In the genomic region with DNA sequence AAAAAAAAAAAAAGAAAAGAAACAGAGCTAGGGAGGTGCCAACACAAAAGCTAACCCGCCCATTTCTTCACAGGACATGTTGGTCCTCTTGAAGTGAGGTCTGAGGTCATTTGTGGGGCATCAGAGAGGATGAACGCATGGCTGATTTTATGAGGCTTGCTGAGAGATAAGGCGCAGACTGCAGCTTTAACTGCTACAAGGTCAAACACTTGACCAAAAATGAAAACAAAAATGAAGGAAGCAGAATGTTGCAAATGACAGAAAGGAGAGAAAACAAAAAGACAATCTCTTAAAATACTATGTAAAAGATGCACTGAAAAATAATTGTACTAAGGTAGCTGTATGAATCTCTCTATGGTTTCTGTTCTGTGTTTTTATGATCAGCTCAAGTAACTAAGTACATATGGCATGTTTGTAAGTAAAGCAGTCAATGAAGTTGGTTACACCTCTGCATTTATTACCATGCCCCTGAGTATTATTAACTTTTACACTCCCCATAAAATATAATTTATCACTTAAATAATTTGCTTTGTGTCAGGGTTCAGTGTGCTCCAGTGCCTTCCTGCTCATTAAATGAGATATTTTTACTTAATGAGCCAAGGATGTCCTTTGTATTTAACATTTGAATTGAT, we compare ENCODE assay signal across 18 cellular contexts.
A peak's percentile ranks its signal among the peaks of the same experiment; 100 is the strongest.
DNase-seq lines count a peak whose midpoint lies in the region; ATAC-seq and TF ChIP-seq lines count a peak whose summit lies in the region.
"Had no signal": no experiment of that assay in that cellular context is flagged by ENCODE, and none has a peak within 500 bp of the region (broad histone marks: within the 10 kb centered on the region; RNA-seq: fewer than 3 reads in every experiment).

No MANE protein-coding gene starts in this region.

- H3K9me3 Mint-ChIP-seq in type B pancreatic cell, result no peaks in the 10 kb centered on the region
- H3K9me3 Mint-ChIP-seq: activated naive CD4-positive, alpha-beta T cell treated with anti-CD3 and anti-CD28 coated beads, Interleukin-2, amount 50 U/mL, for 24 hours; effector memory CD8-positive, alpha-beta T cell had no signal

- WGBS in lower leg skin, 2 donors, result 62 to 63% methylated on average over 3 of the region's 3 CpGs

- no peaks in the 10 kb centered on the region for H3K36me3 Mint-ChIP-seq in type B pancreatic cell
- H3K36me3 Mint-ChIP-seq: activated naive CD4-positive, alpha-beta T cell treated with anti-CD3 and anti-CD28 coated beads, Interleukin-2, amount 50 U/mL, for 24 hours had no signal

- TF ChIP-seq POLR2A in lower leg skin (IDR thresholded peaks at IDR 0.05), result no peak

- intact Hi-C loops in lower leg skin (cut with DNase I; ENCODE audit: low total_unique reads), result no loop called here

- ATAC-seq in GM21367 (IDR thresholded peaks at IDR 0.05; ENCODE audit: unreplicated experiment), result no peak
- ATAC-seq: effector memory CD8-positive, alpha-beta T cell; foreskin keratinocyte; HepG2 had no signal

- no peak overlapping the region for H3K27ac Mint-ChIP-seq in type B pancreatic cell
- H3K27ac Mint-ChIP-seq: activated naive CD4-positive, alpha-beta T cell treated with anti-CD3 and anti-CD28 coated beads, Interleukin-2, amount 50 U/mL, for 24 hours; effector memory CD8-positive, alpha-beta T cell had no signal

- peak; percentile 81 for DNase-seq in A172 (ENCODE audit: low spot score)
- peak; percentile 57 for DNase-seq in H4 (ENCODE audit: low spot score)
- DNase-seq in NCI-H510A treated with DMSO at 0.1 percent for 48 hours (lab: John Stamatoyannopoulos, UW), result peak; percentile 74
- DNase-seq in fibroblast of villous mesenchyme (ENCODE audit: low read depth), result peak; percentile 82
- no peak for DNase-seq in NK-92 treated with Interleukin-12 subunit alpha and Interleukin-12 subunit beta, amount 100 ng/mL, for 24 hours (lab: John Stamatoyannopoulos, UW)
- DNase-seq in type B pancreatic cell (ENCODE audit: extremely low spot score, unreplicated experiment), result no peak
- no peak for DNase-seq in lower leg skin (ENCODE audit: low spot score in 2 of 2)
- DNase-seq: activated CD4-positive, CD25-positive, alpha-beta regulatory T cell treated with anti-CD3 and anti-CD28 coated beads, Interleukin-2, amount 50 U/mL, for 72 hours; activated CD8-positive, alpha-beta memory T cell treated with anti-CD3 and anti-CD28 coated beads, Interleukin-2, amount 50 U/mL, for 48 hours; effector memory CD8-positive, alpha-beta T cell; foreskin keratinocyte; midbrain; pancreas; stimulated activated CD4-positive, alpha-beta T cell treated with anti-CD3 and anti-CD28 coated beads, Interleukin-12 subunit alpha, Interleukin-12 subunit beta, amount 100 ng/mL, for 4 hours had no signal

- no peak for TF ChIP-seq CTCF in fibroblast of villous mesenchyme (IDR thresholded peaks at IDR 0.05; ENCODE audit: insufficient read depth, low read depth, low read length)
- no peak for TF ChIP-seq CTCF in type B pancreatic cell (conservative IDR thresholded peaks at IDR 0.05)
- no peak for TF ChIP-seq CTCF in lower leg skin (IDR thresholded peaks at IDR 0.05)

- H3K4me1 Mint-ChIP-seq in type B pancreatic cell (ENCODE audit: unreplicated experiment), result peaks cover 7% of the 10 kb centered on the region
- H3K4me1 Mint-ChIP-seq: activated naive CD4-positive, alpha-beta T cell treated with anti-CD3 and anti-CD28 coated beads, Interleukin-2, amount 50 U/mL, for 24 hours had no signal

- H3K4me3 ChIP-seq in fibroblast of villous mesenchyme (ENCODE audit: low read depth, low read length), result no peak overlapping the region
- no peak overlapping the region for H3K4me3 ChIP-seq in lower leg skin (ENCODE audit: low read depth, poor library complexity, severe bottlenecking)
- H3K4me3 ChIP-seq: cardiac muscle cell, pancreas had no signal

- H3K27me3 Mint-ChIP-seq in type B pancreatic cell, result no peaks in the 10 kb centered on the region

- H3K4me3 Mint-ChIP-seq in type B pancreatic cell, result no peak overlapping the region
- H3K4me3 Mint-ChIP-seq: activated naive CD4-positive, alpha-beta T cell treated with anti-CD3 and anti-CD28 coated beads, Interleukin-2, amount 50 U/mL, for 24 hours; effector memory CD8-positive, alpha-beta T cell had no signal

Comparison
In these comparisons a context has a peak if more than half of its experiments do, and no peak if none do; other contexts are left out.
1. DNase-seq: peak in A172 (single experiment), H4 (single experiment), NCI-H510A treated with DMSO at 0.1 percent for 48 hours (single experiment) and fibroblast of villous mesenchyme (single experiment); none in NK-92 treated with Interleukin-12 subunit alpha and Interleukin-12 subunit beta, amount 100 ng/mL, for 24 hours (single experiment), type B pancreatic cell (single experiment) and lower leg skin (0 of 2).